In the genomic region with DNA sequence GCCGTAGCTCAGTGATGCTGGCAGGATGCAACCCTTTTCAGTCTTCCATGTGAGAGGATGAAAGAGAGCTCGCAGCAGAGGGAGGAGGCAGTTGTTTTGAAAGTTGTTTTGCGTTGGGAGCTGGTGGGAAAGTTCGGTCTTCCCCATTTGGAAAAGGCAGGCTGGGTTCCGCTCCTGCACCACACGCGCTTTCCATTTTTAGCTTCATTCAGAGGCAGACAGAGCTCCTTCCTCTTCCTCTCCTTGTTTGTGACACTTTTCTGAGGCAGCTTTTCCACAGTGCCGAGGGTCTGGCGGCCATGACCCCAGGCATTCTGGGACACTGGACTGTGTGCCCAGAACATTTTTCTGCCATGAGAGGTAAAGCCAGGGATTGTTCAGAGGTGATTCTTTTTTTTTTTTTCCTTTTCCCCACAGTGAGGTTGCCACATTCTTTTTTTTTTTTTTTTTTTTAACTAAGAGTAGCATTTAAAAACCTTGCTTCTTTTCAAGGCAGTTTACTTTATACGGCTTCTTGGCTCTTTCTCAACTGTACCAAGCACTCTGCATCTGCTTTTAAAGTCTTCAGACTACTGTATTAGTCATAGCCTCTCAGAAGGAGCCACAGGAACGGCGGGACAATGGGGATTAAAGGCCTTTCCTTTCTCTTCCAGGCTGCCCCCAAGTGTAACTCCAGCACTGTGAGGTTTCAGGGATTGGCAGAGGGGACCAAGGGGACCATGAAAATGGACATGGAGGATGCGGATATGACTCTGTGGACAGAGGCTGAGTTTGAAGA, we compare ENCODE assay signal across 8 cellular contexts. TPM values are rescaled to one million over a fixed set of nuclear protein-coding genes. Genes with fewer than 3 reads are reported as not detected.
DNase-seq lines count a peak whose midpoint lies in the region; ATAC-seq and TF ChIP-seq lines count a peak whose summit lies in the region.

No MANE protein-coding gene starts in this region.

- H3K4me1 ChIP-seq in hepatocyte (ENCODE audit: insufficient read depth), result peaks cover 41% of the 10 kb centered on the region
- peaks cover 22 to 97% (median 76%) of the 10 kb centered on the region in 6 donors for H3K4me1 ChIP-seq in spleen

- H3K4me3 Mint-ChIP-seq in activated CD4-positive, alpha-beta T cell treated with anti-CD3 and anti-CD28 coated beads for 36 hours, result peak overlapping the region; percentile 76
- H3K4me3 Mint-ChIP-seq in activated T-helper 1 cell treated with anti-CD3 and anti-CD28 coated beads, Interleukin-12 subunit alpha, Interleukin-12 subunit beta, Interleukin-2, Interleukin-4 antibody, amounts not matched to agents 30 ng/mL and 10 ng/mL and 1 ng/mL, durations not matched to agents 14 hours and 24 hours and 36 hours, result peak overlapping the region; percentile 96

- WGBS in hepatocyte (ENCODE audit: low lambda C conversion rate, missing lambda C conversion rate), result 44% methylated on average over 13 of the region's 13 CpGs
- 24 to 33% (median 28%) methylated on average over 13 of the region's 13 CpGs for WGBS in spleen, 5 donors

- peaks cover 6% of the 10 kb centered on the region for H3K79me2 ChIP-seq in hepatocyte

- no peak overlapping the region for H2AFZ ChIP-seq in hepatocyte

- no peak for DNase-seq in activated CD4-positive, alpha-beta T cell treated with anti-CD3 and anti-CD28 coated beads for 36 hours
- no peak for DNase-seq in activated CD4-positive, alpha-beta T cell treated with anti-CD3 and anti-CD28 coated beads for 48 hours
- no peak for DNase-seq in activated T-helper 1 cell treated with anti-CD3 and anti-CD28 coated beads, Interleukin-12 subunit alpha, Interleukin-12 subunit beta, Interleukin-2, Interleukin-4 antibody, amounts not matched to agents 30 ng/mL and 10 ng/mL and 1 ng/mL, durations not matched to agents 14 hours and 24 hours and 36 hours (ENCODE audit: low spot score)
- DNase-seq in hepatocyte (ENCODE audit: low spot score), result no peak
- DNase-seq in spleen, result no peak
- no peak for DNase-seq in NCI-H524 (lab: John Stamatoyannopoulos, UW)
- DNase-seq in NCI-H526 (lab: John Stamatoyannopoulos, UW), result no peak

- intact Hi-C loops in activated CD4-positive, alpha-beta T cell treated with anti-CD3 and anti-CD28 coated beads for 36 hours (cut with DNase I, micrococcal nuclease), result loop anchor here (2.0 to 10.0 kb wide), 6 partner anchors 15 to 603 kb away; no protein-coding TSS in a partner anchor
- intact Hi-C loops in activated T-helper 1 cell treated with anti-CD3 and anti-CD28 coated beads, Interleukin-12 subunit alpha, Interleukin-12 subunit beta, Interleukin-2, Interleukin-4 antibody, amounts not matched to agents 30 ng/mL and 10 ng/mL and 1 ng/mL, durations not matched to agents 14 hours and 24 hours and 36 hours (cut with micrococcal nuclease), result loop anchor here (2.0 kb wide), 3 partner anchors 95 to 603 kb away; no protein-coding TSS in a partner anchor
- intact Hi-C loops in spleen (cut with DNase I; ENCODE audit: low total_unique reads), result loop anchor here (10.0 kb wide), 1 partner anchor 93 kb away; no protein-coding TSS in a partner anchor

- H3K4me1 Mint-ChIP-seq in activated CD4-positive, alpha-beta T cell treated with anti-CD3 and anti-CD28 coated beads for 36 hours, result peaks cover 67% of the 10 kb centered on the region
- peaks cover 91% of the 10 kb centered on the region for H3K4me1 Mint-ChIP-seq in activated T-helper 1 cell treated with anti-CD3 and anti-CD28 coated beads, Interleukin-12 subunit alpha, Interleukin-12 subunit beta, Interleukin-2, Interleukin-4 antibody, amounts not matched to agents 30 ng/mL and 10 ng/mL and 1 ng/mL, durations not matched to agents 14 hours and 24 hours and 36 hours (ENCODE audit: low read depth)

- peak overlapping the region; percentile 83 for H3K4me2 ChIP-seq in hepatocyte

- H3K9me3 ChIP-seq in hepatocyte (ENCODE audit: low read depth), result no peaks in the 10 kb centered on the region
- no peaks in the 10 kb centered on the region for H3K9me3 ChIP-seq in spleen

- H3K27ac ChIP-seq in hepatocyte (peak overlapping the region; percentile 39), spleen (peak overlapping the region in 7 of 8 donors; percentile 6 to 90 (median 81))

- H3K9me3 Mint-ChIP-seq in activated CD4-positive, alpha-beta T cell treated with anti-CD3 and anti-CD28 coated beads for 36 hours (ENCODE audit: low read depth), result no peaks in the 10 kb centered on the region
- no peaks in the 10 kb centered on the region for H3K9me3 Mint-ChIP-seq in activated T-helper 1 cell treated with anti-CD3 and anti-CD28 coated beads, Interleukin-12 subunit alpha, Interleukin-12 subunit beta, Interleukin-2, Interleukin-4 antibody, amounts not matched to agents 30 ng/mL and 10 ng/mL and 1 ng/mL, durations not matched to agents 14 hours and 24 hours and 36 hours

- POLR2A ChIA-PET in activated CD4-positive, alpha-beta T cell treated with anti-CD3 and anti-CD28 coated beads for 36 hours (lab: Charles Lee), result interaction anchor here (0.6 to 2.4 kb wide), 6 partner anchors 9 to 656 kb away, joined by 3 to 17 read pairs (median 4); no protein-coding TSS in a partner anchor

- CTCF ChIA-PET in activated CD4-positive, alpha-beta T cell treated with anti-CD3 and anti-CD28 coated beads for 36 hours (lab: Charles Lee), result interaction anchor here (0.7 to 2.7 kb wide), 6 partner anchors 9 to 135 kb away, joined by 3 to 19 read pairs (median 4); no protein-coding TSS in a partner anchor

- H3K36me3 Mint-ChIP-seq in activated CD4-positive, alpha-beta T cell treated with anti-CD3 and anti-CD28 coated beads for 36 hours (ENCODE audit: low read depth), result peaks cover 18% of the 10 kb centered on the region
- H3K36me3 Mint-ChIP-seq in activated T-helper 1 cell treated with anti-CD3 and anti-CD28 coated beads, Interleukin-12 subunit alpha, Interleukin-12 subunit beta, Interleukin-2, Interleukin-4 antibody, amounts not matched to agents 30 ng/mL and 10 ng/mL and 1 ng/mL, durations not matched to agents 14 hours and 24 hours and 36 hours (ENCODE audit: low read depth), result peaks cover 53% of the 10 kb centered on the region

- peaks cover 50% of the 10 kb centered on the region for H3K27me3 Mint-ChIP-seq in activated CD4-positive, alpha-beta T cell treated with anti-CD3 and anti-CD28 coated beads for 36 hours
- H3K27me3 Mint-ChIP-seq in activated T-helper 1 cell treated with anti-CD3 and anti-CD28 coated beads, Interleukin-12 subunit alpha, Interleukin-12 subunit beta, Interleukin-2, Interleukin-4 antibody, amounts not matched to agents 30 ng/mL and 10 ng/mL and 1 ng/mL, durations not matched to agents 14 hours and 24 hours and 36 hours (ENCODE audit: insufficient read depth), result no peaks in the 10 kb centered on the region

- TF ChIP-seq CTCF in hepatocyte (IDR thresholded peaks at IDR 0.05; ENCODE audit: poor library complexity) (no peak), spleen (IDR thresholded peaks at IDR 0.05 in 8 of 11, conservative IDR thresholded peaks at IDR 0.05 in 3 of 11) (no peak)

- H3K4me3 ChIP-seq in hepatocyte, result no peak overlapping the region
- H3K4me3 ChIP-seq in spleen, result peak overlapping the region; percentile 34 to 74 (median 46)

- no peaks in the 10 kb centered on the region for H3K9me2 ChIP-seq in hepatocyte (replicated peaks; ENCODE audit: insufficient read depth)

- peaks cover 7% of the 10 kb centered on the region for H3K27me3 ChIP-seq in hepatocyte
- H3K27me3 ChIP-seq in spleen (replicated peaks in 1 of 7), result peaks cover 0 to 31% (median 0%) of the 10 kb centered on the region in 7 donors

- no peaks in the 10 kb centered on the region for H3K36me3 ChIP-seq in hepatocyte (replicated peaks; ENCODE audit: insufficient read depth, low read depth)
- peaks cover 0 to 14% (median 0%) of the 10 kb centered on the region in 6 donors for H3K36me3 ChIP-seq in spleen

- ATAC-seq in activated CD4-positive, alpha-beta T cell treated with anti-CD3 and anti-CD28 coated beads for 36 hours, result no peak
- no peak for ATAC-seq in GM18517 (IDR thresholded peaks at IDR 0.05; ENCODE audit: unreplicated experiment)

- H4K20me1 ChIP-seq in hepatocyte (ENCODE audit: insufficient read depth, poor library complexity, severe bottlenecking), result no peaks in the 10 kb centered on the region

- no peak for TF ChIP-seq POLR2A in spleen (IDR thresholded peaks at IDR 0.05)

- H3K27ac Mint-ChIP-seq in activated CD4-positive, alpha-beta T cell treated with anti-CD3 and anti-CD28 coated beads for 36 hours, result peak overlapping the region; percentile 84
- H3K27ac Mint-ChIP-seq in activated T-helper 1 cell treated with anti-CD3 and anti-CD28 coated beads, Interleukin-12 subunit alpha, Interleukin-12 subunit beta, Interleukin-2, Interleukin-4 antibody, amounts not matched to agents 30 ng/mL and 10 ng/mL and 1 ng/mL, durations not matched to agents 14 hours and 24 hours and 36 hours, result peak overlapping the region; percentile 88

RNA-seq across cellular contexts. Expression of gene PRDM1, which starts 1.6 kb away (rescaled TPM):
- 10 to 100 TPM; 20.1 to 35.6 TPM for total RNA-seq in activated CD4-positive, alpha-beta T cell treated with anti-CD3 and anti-CD28 coated beads for 36 hours
- total RNA-seq in activated T-helper 1 cell treated with anti-CD3 and anti-CD28 coated beads, Interleukin-12 subunit alpha, Interleukin-12 subunit beta, Interleukin-2, Interleukin-4 antibody, amounts not matched to agents 30 ng/mL and 10 ng/mL and 1 ng/mL, durations not matched to agents 14 hours and 24 hours and 36 hours, result 74.1 and 78.8 TPM in 2 replicates
- total RNA-seq in hepatocyte (19.1 and 19.3 TPM in 2 replicates), spleen (10 to 100 TPM; 35.7 to 63.7 (median 45.4) TPM)
- polyA plus RNA-seq in hepatocyte (13.4 and 18.0 TPM in 2 replicates), spleen (1 to 10 TPM; 2.2 to 3.7 (median 2.5) TPM)
